ENCODE assay signal across 9 cellular contexts in genomic region chr19:18098891-18099622, GRCh38. TPM values are rescaled to one million over a fixed set of nuclear protein-coding genes. Genes with fewer than 3 reads are reported as not detected.
DNase-seq lines count a peak whose midpoint lies in the region; ATAC-seq and TF ChIP-seq lines count a peak whose summit lies in the region.
"Had no signal": no experiment of that assay in that cellular context is flagged by ENCODE, and none has a peak within 500 bp of the region (broad histone marks: within the 10 kb centered on the region; RNA-seq: fewer than 3 reads in every experiment).

No MANE protein-coding gene starts in this region.

- H3K9ac ChIP-seq in iPS-18a (ENCODE audit: low read length): no peak overlapping the region

- POLR2A ChIA-PET in AG04450 (lab: Yijun Ruan, JAX): no interaction called here
- POLR2A ChIA-PET in activated CD4-positive, alpha-beta memory T cell treated with anti-CD3 and anti-CD28 coated beads, Interleukin-2, amount 10 ng/mL, durations not matched to agents 7 days and 5 days (lab: Charles Lee): interaction anchor here (1.7 to 2.3 kb wide), 2 partner anchors 11 to 19 kb away, joined by 5 to 23 read pairs; partner anchors contain the start of gene IL12RB1

- DNase-seq in AG04450 (ENCODE audit: low read depth, low spot score) (no peak), NCI-H187 treated with DMSO at 0.1 percent for 48 hours (lab: John Stamatoyannopoulos, UW) (no peak), NCI-H2196 treated with DMSO at 0.1 percent for 48 hours (lab: John Stamatoyannopoulos, UW; ENCODE audit: unreplicated experiment) (no peak), GDM1 (lab: John Stamatoyannopoulos, UW) (no peak)
- peak; percentile 34 for DNase-seq in activated CD4-positive, alpha-beta memory T cell treated with anti-CD3 and anti-CD28 coated beads, Interleukin-2, amount 10 ng/mL, durations not matched to agents 7 days and 5 days

- H3K4me1 Mint-ChIP-seq in activated CD4-positive, alpha-beta memory T cell treated with anti-CD3 and anti-CD28 coated beads, Interleukin-2, amount 10 ng/mL, durations not matched to agents 7 days and 5 days: peaks cover 34% of the 10 kb centered on the region

- no peaks in the 10 kb centered on the region; the same call in 1 of the 2 replicates for H3K9me3 ChIP-seq in AG04450 (ENCODE audit: control insufficient read depth, insufficient read depth, low read length)
- no peaks in the 10 kb centered on the region for H3K9me3 ChIP-seq in iPS-18a (ENCODE audit: control insufficient read depth, low read depth, low read length)
- H3K9me3 ChIP-seq: ovary had no signal

- H3K9me3 Mint-ChIP-seq in activated CD4-positive, alpha-beta memory T cell treated with anti-CD3 and anti-CD28 coated beads, Interleukin-2, amount 10 ng/mL, durations not matched to agents 7 days and 5 days: no peaks in the 10 kb centered on the region

- no peaks in the 10 kb centered on the region for H3K36me3 Mint-ChIP-seq in activated CD4-positive, alpha-beta memory T cell treated with anti-CD3 and anti-CD28 coated beads, Interleukin-2, amount 10 ng/mL, durations not matched to agents 7 days and 5 days (ENCODE audit: low read depth)

- H3K27me3 Mint-ChIP-seq in activated CD4-positive, alpha-beta memory T cell treated with anti-CD3 and anti-CD28 coated beads, Interleukin-2, amount 10 ng/mL, durations not matched to agents 7 days and 5 days: peaks cover 7% of the 10 kb centered on the region

- H3K4me3 ChIP-seq in AG04450 (ENCODE audit: low read depth, low read length) (peak overlapping the region; percentile 22; the same call in 1 of the 2 replicates), iPS-18a (ENCODE audit: low read length) (peak overlapping the region; percentile 5)

- peaks cover 21% of the 10 kb centered on the region for H3K27me3 ChIP-seq in AG04450 (ENCODE audit: control insufficient read depth, insufficient read depth, low read length)
- peaks cover 19% of the 10 kb centered on the region for H3K27me3 ChIP-seq in iPS-18a (ENCODE audit: control insufficient read depth, insufficient read depth, low read length)
- H3K27me3 ChIP-seq: ovary had no signal

- peaks cover 5% of the 10 kb centered on the region for H3K4me1 ChIP-seq in iPS-18a (ENCODE audit: control insufficient read depth, low read depth, low read length)

- no peak for TF ChIP-seq CTCF in AG04450 (IDR thresholded peaks at IDR 0.05; ENCODE audit: low read depth, low read length)

- ATAC-seq in GM19043 (IDR thresholded peaks at IDR 0.05; ENCODE audit: low read depth, unreplicated experiment): peak; percentile 59
- ATAC-seq in HG03159 (IDR thresholded peaks at IDR 0.05; ENCODE audit: unreplicated experiment): peak; percentile 55

- H3K27ac ChIP-seq in AG04450 (ENCODE audit: low read depth, low read length) (no peak overlapping the region), iPS-18a (ENCODE audit: low read length) (no peak overlapping the region)
- H3K27ac ChIP-seq: ovary had no signal

- H3K36me3 ChIP-seq in iPS-18a (ENCODE audit: control insufficient read depth, low read depth, low read length): no peaks in the 10 kb centered on the region
- H3K36me3 ChIP-seq: ovary had no signal

- CTCF ChIA-PET in AG04450 (lab: Charles Lee): no interaction called here
- CTCF ChIA-PET in activated CD4-positive, alpha-beta memory T cell treated with anti-CD3 and anti-CD28 coated beads, Interleukin-2, amount 10 ng/mL, durations not matched to agents 7 days and 5 days (lab: Charles Lee): interaction anchor here (0.5 to 1.0 kb wide), 5 partner anchors 12 to 80 kb away, joined by 3 to 4 read pairs (median 3); no protein-coding TSS in a partner anchor

- H3K4me3 Mint-ChIP-seq in activated CD4-positive, alpha-beta memory T cell treated with anti-CD3 and anti-CD28 coated beads, Interleukin-2, amount 10 ng/mL, durations not matched to agents 7 days and 5 days: peak overlapping the region; percentile 79

- H3K27ac Mint-ChIP-seq in activated CD4-positive, alpha-beta memory T cell treated with anti-CD3 and anti-CD28 coated beads, Interleukin-2, amount 10 ng/mL, durations not matched to agents 7 days and 5 days: no peak overlapping the region

RNA-seq across cellular contexts. Expression of gene MAST3, which starts 1.5 kb away (rescaled TPM):
- polyA plus RNA-seq in AG04450 (2011; rRNA removed): 2.1 and 2.5 TPM in 2 replicates
- polyA minus RNA-seq in AG04450 (2011; rRNA and poly(A)+ RNA removed): 4.1 and 6.8 TPM in 2 replicates
- total RNA-seq in activated CD4-positive, alpha-beta memory T cell treated with anti-CD3 and anti-CD28 coated beads, Interleukin-2, amount 10 ng/mL, durations not matched to agents 7 days and 5 days: 10 to 100 TPM; 29.2 to 29.9 TPM

RNA-seq across cellular contexts. Expression of gene IL12RB1, which starts 12.3 kb away (rescaled TPM):
- polyA plus RNA-seq in AG04450 (2011; rRNA removed): 0.05 and 0.14 TPM in 2 replicates
- polyA minus RNA-seq in AG04450 (2011; rRNA and poly(A)+ RNA removed): not detected in 2 replicates
- total RNA-seq in activated CD4-positive, alpha-beta memory T cell treated with anti-CD3 and anti-CD28 coated beads, Interleukin-2, amount 10 ng/mL, durations not matched to agents 7 days and 5 days: 10 to 100 TPM; 66.1 to 70.6 TPM

RNA-seq across cellular contexts. Expression of gene PIK3R2, which starts 53.9 kb away (rescaled TPM):
- 19.7 and 23.3 TPM in 2 replicates for polyA plus RNA-seq in AG04450 (2011; rRNA removed)
- polyA minus RNA-seq in AG04450 (2011; rRNA and poly(A)+ RNA removed): 11.5 and 12.1 TPM in 2 replicates
- total RNA-seq in activated CD4-positive, alpha-beta memory T cell treated with anti-CD3 and anti-CD28 coated beads, Interleukin-2, amount 10 ng/mL, durations not matched to agents 7 days and 5 days: 10 to 100 TPM; 10.9 to 11.3 TPM
